Comparison of ENCODE assay signal across 8 cellular contexts in the genomic region with DNA sequence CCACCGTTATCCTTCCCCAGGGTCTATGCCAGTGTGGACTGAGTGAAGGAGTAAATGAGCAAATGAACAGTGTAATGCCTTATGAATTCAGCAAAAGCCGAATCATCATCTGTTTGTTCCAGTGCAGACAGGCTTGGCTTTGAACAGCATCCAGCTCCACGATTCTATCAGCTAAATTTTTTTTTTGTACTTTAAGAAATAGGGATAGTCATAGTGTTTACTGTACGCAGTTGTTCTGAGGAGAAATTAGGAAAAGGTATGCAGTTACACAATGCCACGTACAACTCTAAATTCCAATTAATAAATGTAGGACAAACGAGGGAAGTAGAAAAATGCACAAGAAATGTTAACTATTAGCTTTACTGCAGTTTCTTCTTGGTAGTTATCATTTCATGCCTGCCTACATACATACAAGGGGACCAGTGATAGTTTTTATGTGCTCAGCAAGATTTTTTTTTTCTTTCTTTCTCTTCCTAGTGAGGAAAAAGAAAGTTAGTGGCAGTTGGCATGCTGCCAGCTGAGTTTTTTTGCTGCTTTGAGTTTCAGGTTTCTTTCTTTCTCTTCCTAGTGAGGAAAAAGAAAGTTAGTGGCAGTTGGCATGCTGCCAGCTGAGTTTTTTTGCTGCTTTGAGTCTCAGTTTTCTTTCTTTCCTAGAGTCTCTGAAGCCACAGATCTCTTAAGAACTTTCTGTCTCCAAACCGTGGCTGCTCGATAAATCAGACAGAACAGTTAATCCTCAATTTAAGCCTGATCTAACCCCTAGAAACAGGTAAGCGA. TPM values are rescaled to one million over a fixed set of nuclear protein-coding genes. Genes with fewer than 3 reads are reported as not detected.
A peak's percentile ranks its signal among the peaks of the same experiment; 100 is the strongest.
DNase-seq lines count a peak whose midpoint lies in the region; ATAC-seq, FAIRE-seq and TF ChIP-seq lines count a peak whose summit lies in the region.

A gene (plus strand): TSS at position 646 of the 777 bp plus-strand sequence. CDS start 7,468 bp downstream, outside the sequence.

- H3K9me3 Mint-ChIP-seq in IgD-negative memory B cell, result no peaks in the 10 kb centered on the region

- H3K27me3 Mint-ChIP-seq in IgD-negative memory B cell, result no peaks in the 10 kb centered on the region

- no peaks in the 10 kb centered on the region for H3K27me3 ChIP-seq in pancreas
- no peaks in the 10 kb centered on the region for H3K27me3 ChIP-seq in thyroid gland

- 28 to 35% methylated on average over 9 of the region's 9 CpGs for WGBS in pancreas, 2 donors
- WGBS in thyroid gland, 2 donors, result 18% methylated on average over 9 of the region's 9 CpGs

- peak within 1 kb of the TSS; percentile 43 to 96 (median 88) for H3K27ac Mint-ChIP-seq in IgD-negative memory B cell

- peak within 1 kb of the TSS; percentile 77 to 87 (median 81) for H3K4me3 Mint-ChIP-seq in IgD-negative memory B cell

- in situ Hi-C loops in GM13977 (cut with MboI; ENCODE audit: low pct_unique_long_range_greater_than_20kb, low sequenced_read_pairs, unreplicated experiment), result no loop called here

- TF ChIP-seq CTCF in AG04449 (IDR thresholded peaks at IDR 0.05; ENCODE audit: insufficient read depth, low read length, missing control alignments) (no peak), epithelial cell of proximal tubule (conservative IDR thresholded peaks at IDR 0.05; ENCODE audit: low read depth, low read length) (no peak), pancreas (IDR thresholded peaks at IDR 0.05) (no peak), thyroid gland (IDR thresholded peaks at IDR 0.05) (no peak), GM13977 (IDR thresholded peaks at IDR 0.05; ENCODE audit: extremely low read depth, insufficient read depth, missing control alignments) (no peak)

- no peak for TF ChIP-seq POLR2A in thyroid gland (IDR thresholded peaks at IDR 0.05)

- CTCF ChIA-PET in AG04449 (lab: Yijun Ruan, JAX), result interaction anchor here (0.7 to 3.2 kb wide), 10 partner anchors 13 to 489 kb away, joined by 3 to 29 read pairs (median 8); no protein-coding TSS in a partner anchor

- DNase-seq in AG04449 (ENCODE audit: low read depth, low spot score), result no peak
- peak; percentile 50 to 60 for DNase-seq in activated CD8-positive, alpha-beta memory T cell treated with anti-CD3 and anti-CD28 coated beads for 4 hours (ENCODE audit: low read depth in 2 of 2)
- DNase-seq in epithelial cell of proximal tubule (ENCODE audit: low read depth), result no peak
- peak in 2 of 6 donors; percentile 12 to 25 for DNase-seq in pancreas
- peak; percentile 62 to 65 for DNase-seq in thyroid gland
- DNase-seq in GM13977 (ENCODE audit: low spot score), result no peak

- H3K4me1 Mint-ChIP-seq in IgD-negative memory B cell, result peaks cover 31 to 39% (median 35%) of the 10 kb centered on the region in 3 donors

- no peaks in the 10 kb centered on the region for H3K36me3 Mint-ChIP-seq in IgD-negative memory B cell

- peak within 1 kb of the TSS in 3 of 4 donors; percentile 6 to 46 (median 34) for H3K27ac ChIP-seq in pancreas
- peak within 1 kb of the TSS; percentile 71 to 86 (median 78) for H3K27ac ChIP-seq in thyroid gland

- ATAC-seq in GM19463 (IDR thresholded peaks at IDR 0.05; ENCODE audit: unreplicated experiment) (peak; percentile 46), pancreas (peak in 3 of 4 donors; percentile 11 to 38 (median 34))

- intact Hi-C loops in pancreas (cut with DNase I), result loop anchor here in 2 of 3 donors (5.0 to 10.0 kb wide), 2 partner anchors 52 to 55 kb away; no protein-coding TSS in a partner anchor
- intact Hi-C loops in thyroid gland (cut with DNase I), result no loop called here

- peaks cover 0 to 6% (median 0%) of the 10 kb centered on the region in 3 donors for H3K4me1 ChIP-seq in pancreas
- peaks cover 3 to 12% of the 10 kb centered on the region in 2 donors for H3K4me1 ChIP-seq in thyroid gland

- peak within 1 kb of the TSS; percentile 39 for H3K4me3 ChIP-seq in AG04449 (ENCODE audit: low read depth, low read length)
- H3K4me3 ChIP-seq in epithelial cell of proximal tubule (ENCODE audit: low read depth, low read length), result peak within 1 kb of the TSS; percentile 51
- H3K4me3 ChIP-seq in pancreas, result peak within 1 kb of the TSS in 2 of 4 donors; percentile 24 to 26
- H3K4me3 ChIP-seq in thyroid gland (replicated peaks in 1 of 3), result peak within 1 kb of the TSS in 2 of 3 donors; percentile 0 to 8

- no peaks in the 10 kb centered on the region for H3K9me3 ChIP-seq in pancreas
- H3K9me3 ChIP-seq in thyroid gland, result no peaks in the 10 kb centered on the region

- POLR2A ChIA-PET in AG04449 (lab: Yijun Ruan, JAX), result no interaction called here

- no peaks in the 10 kb centered on the region for H3K36me3 ChIP-seq in pancreas
- H3K36me3 ChIP-seq in thyroid gland, result no peaks in the 10 kb centered on the region

- peak; percentile 54 for FAIRE-seq in pancreas (lab: Jason Lieb, UNC)

RNA-seq across cellular contexts. Expression of the gene that starts here (rescaled TPM):
- polyA plus RNA-seq in IgD-negative memory B cell (9.3 TPM), pancreas (1 to 10 TPM; 1.1 TPM)
- total RNA-seq in epithelial cell of proximal tubule (0.51 and 3.6 TPM in 2 replicates), pancreas (1 to 10 TPM in 4 of 6 donors, under 1 TPM in 2; 0.38 to 3.9 (median 1.8) TPM), thyroid gland (10 to 100 TPM in 2 of 4 donors, 1 to 10 TPM in 2; 8.1 to 22.9 (median 12.2) TPM)

Comparison
In these comparisons a context has a peak if more than half of its experiments do, and no peak if none do; other contexts are left out.
1. DNase-seq: peak in activated CD8-positive, alpha-beta memory T cell treated with anti-CD3 and anti-CD28 coated beads for 4 hours (2 of 2) and thyroid gland (2 of 2); none in AG04449 (single experiment), epithelial cell of proximal tubule (single experiment) and GM13977 (single experiment).